ENCODE assay signal across 8 cellular contexts in the genomic region with DNA sequence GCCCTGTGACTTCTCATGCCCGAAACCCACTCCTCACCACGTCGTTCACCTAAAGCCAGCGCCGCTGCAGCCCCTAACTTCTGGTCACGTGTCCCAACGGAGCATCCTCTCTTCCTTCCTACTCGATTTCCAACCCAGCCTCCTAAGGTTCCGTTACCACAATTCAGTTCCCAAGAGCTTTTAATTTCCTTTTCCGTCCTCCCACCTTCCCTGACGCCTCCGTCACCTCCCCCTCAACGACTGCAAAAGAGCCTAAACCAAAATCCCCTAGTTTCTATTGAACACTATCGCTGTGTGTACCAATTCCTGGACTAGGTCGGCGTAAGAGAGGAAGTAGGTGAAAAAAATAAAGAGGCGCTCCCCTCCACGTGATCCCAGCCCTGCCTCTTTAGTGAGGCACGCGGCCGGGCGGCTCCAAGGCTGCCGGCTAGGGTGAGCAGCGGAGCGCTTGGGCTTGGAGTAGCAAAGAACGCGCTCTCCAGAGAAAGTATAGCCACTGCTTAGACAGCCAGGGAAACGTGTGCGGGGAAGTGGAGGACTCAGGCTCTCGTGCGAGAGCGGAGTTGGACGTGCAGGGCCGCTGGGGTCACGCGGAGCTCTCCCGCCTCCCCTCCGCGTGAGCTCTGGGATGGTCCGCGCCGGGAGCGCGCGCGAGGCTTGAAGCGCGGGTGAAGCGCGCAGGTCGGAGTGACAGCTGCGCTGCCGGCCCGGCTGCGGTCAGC. TPM values are rescaled to one million over a fixed set of nuclear protein-coding genes. Genes with fewer than 3 reads are reported as not detected.
A peak's percentile ranks its signal among the peaks of the same experiment; 100 is the strongest.
DNase-seq lines count a peak whose midpoint lies in the region; ATAC-seq and TF ChIP-seq lines count a peak whose summit lies in the region.

A gene (plus strand): TSS at position 685 of the 722 bp plus-strand sequence.
A gene (minus strand): TSS at position 82 of the 722 bp plus-strand sequence. CDS start 1,189 bp downstream, outside the sequence.

- peak within 1 kb of the TSS; percentile 93 for H3K4me3 ChIP-seq in HFF-Myc (replicated peaks; ENCODE audit: low read depth, low read length)
- H3K4me3 ChIP-seq in gastroesophageal sphincter, result peak within 1 kb of the TSS; percentile 72 to 88
- peak within 1 kb of the TSS; percentile 72 to 85 for H3K4me3 ChIP-seq in neuronal stem cell (ENCODE audit: low read length in 2 of 2)

- intact Hi-C loops in activated naive CD4-positive, alpha-beta T cell treated with anti-CD3 and anti-CD28 coated beads for 36 hours (cut with micrococcal nuclease), result loop anchor here (1.0 to 10.0 kb wide), 9 partner anchors 10 to 739 kb away; a partner anchor contains a TSS

- no peak within 1 kb of the TSS for H2BK12ac ChIP-seq in neuronal stem cell (ENCODE audit: low read length)

- H3K27me3 Mint-ChIP-seq in activated naive CD4-positive, alpha-beta T cell treated with anti-CD3 and anti-CD28 coated beads for 36 hours (ENCODE audit: low read depth), result no peaks in the 10 kb centered on the region

- H3K9me3 ChIP-seq in gastroesophageal sphincter (no peaks in the 10 kb centered on the region), neuronal stem cell (replicated peaks in 1 of 2; ENCODE audit: control insufficient read depth in 2 of 2, insufficient read depth in 1 of 2, low read depth in 1 of 2, low read length in 2 of 2) (no peaks in the 10 kb centered on the region)

- H3K4me1 ChIP-seq in gastroesophageal sphincter (peaks cover 0 to 42% (median 17%) of the 10 kb centered on the region in 3 donors), neuronal stem cell (ENCODE audit: control insufficient read depth in 2 of 2, insufficient read depth in 1 of 2, low read depth in 1 of 2, low read length in 2 of 2) (peaks cover 4 to 10% of the 10 kb centered on the region in 2 donors)

- H3K23ac ChIP-seq in neuronal stem cell (ENCODE audit: low read depth, low read length, poor library complexity), result peak within 1 kb of the TSS; percentile 0

- no peak for TF ChIP-seq EP300 in gastroesophageal sphincter (IDR thresholded peaks at IDR 0.05)

- H3K18ac ChIP-seq in neuronal stem cell (ENCODE audit: low read length), result peak within 1 kb of the TSS; percentile 80

- H3K36me3 ChIP-seq in gastroesophageal sphincter, result peaks cover 0 to 28% of the 10 kb centered on the region in 2 donors
- peaks cover 0 to 31% of the 10 kb centered on the region in 2 donors for H3K36me3 ChIP-seq in neuronal stem cell (replicated peaks in 1 of 2; ENCODE audit: control insufficient read depth in 2 of 2, insufficient read depth in 2 of 2, low read length in 2 of 2)

- peak within 1 kb of the TSS; percentile 94 for H3K9ac ChIP-seq in neuronal stem cell (ENCODE audit: low read depth, low read length, poor library complexity)

- peak within 1 kb of the TSS; percentile 89 to 99 (median 96) for H3K27ac ChIP-seq in gastroesophageal sphincter
- H3K27ac ChIP-seq in neuronal stem cell (replicated peaks; ENCODE audit: low read length), result peak within 1 kb of the TSS; percentile 76
- peak within 1 kb of the TSS; percentile 96 for H3K27ac ChIP-seq in substantia nigra (ENCODE audit: low read depth, low read length, poor library complexity, severe bottlenecking)

- peaks cover 21% of the 10 kb centered on the region for H3K36me3 Mint-ChIP-seq in activated naive CD4-positive, alpha-beta T cell treated with anti-CD3 and anti-CD28 coated beads for 36 hours (ENCODE audit: low read depth)

- peaks cover 41% of the 10 kb centered on the region for H3K4me1 Mint-ChIP-seq in activated naive CD4-positive, alpha-beta T cell treated with anti-CD3 and anti-CD28 coated beads for 36 hours (ENCODE audit: low read depth)

- H2AK5ac ChIP-seq in neuronal stem cell (ENCODE audit: low read depth, low read length), result no peak within 1 kb of the TSS

- no peak within 1 kb of the TSS for H4K8ac ChIP-seq in neuronal stem cell (ENCODE audit: low read depth, low read length)

- H3K27ac Mint-ChIP-seq in activated naive CD4-positive, alpha-beta T cell treated with anti-CD3 and anti-CD28 coated beads for 36 hours, result peak within 1 kb of the TSS; percentile 97

- no peaks in the 10 kb centered on the region for H3K79me1 ChIP-seq in neuronal stem cell (ENCODE audit: low read depth, low read length)

- peak within 1 kb of the TSS; percentile 99 for H3K4me3 Mint-ChIP-seq in activated naive CD4-positive, alpha-beta T cell treated with anti-CD3 and anti-CD28 coated beads for 36 hours

- DNase-seq in GM04504 (ENCODE audit: low read depth), result peak; percentile 76
- DNase-seq in HFF-Myc (ENCODE audit: extremely low read depth, low read depth), result peak; percentile 66
- peak; percentile 83 for DNase-seq in MV-4-11 (lab: John Stamatoyannopoulos, UW)
- peak; percentile 92 for DNase-seq in SK-N-DZ (ENCODE audit: low spot score)
- peak; percentile 88 for DNase-seq in activated naive CD4-positive, alpha-beta T cell treated with anti-CD3 and anti-CD28 coated beads for 36 hours
- DNase-seq in neuronal stem cell (ENCODE audit: low spot score), result peak; percentile 91
- peak; percentile 44 to 97 (median 84) for DNase-seq in substantia nigra (lab: John Stamatoyannopoulos, UW)

- H3K4me2 ChIP-seq in neuronal stem cell (ENCODE audit: insufficient read depth, low read length, poor library complexity, severe bottlenecking), result peak within 1 kb of the TSS; percentile 86

- 0 to 1% methylated on average over 9 to 24 of the region's 55 CpGs for WGBS in gastroesophageal sphincter (ENCODE audit: low coverage in 1 of 2), 2 donors
- WGBS in neuronal stem cell (ENCODE audit: extremely low coverage in 2 of 2, insufficient read length in 2 of 2, insufficient replicate concordance in 1 of 2), 2 donors, result no CpG with 5 or more reads among the region's 55 CpGs

- peak within 1 kb of the TSS; percentile 31 for H2BK5ac ChIP-seq in neuronal stem cell (ENCODE audit: low read length)

- no peak within 1 kb of the TSS for H3K14ac ChIP-seq in neuronal stem cell (ENCODE audit: low read length)

- H3K9me3 Mint-ChIP-seq in activated naive CD4-positive, alpha-beta T cell treated with anti-CD3 and anti-CD28 coated beads for 36 hours, result no peaks in the 10 kb centered on the region

- no peak within 1 kb of the TSS for H3K4ac ChIP-seq in neuronal stem cell (ENCODE audit: low read length)

- no peak for TF ChIP-seq CTCF in HFF-Myc (IDR thresholded peaks at IDR 0.05; ENCODE audit: low read depth, low read length, missing control alignments)
- peak in 1 of 4 experiments; percentile 1 for TF ChIP-seq CTCF in gastroesophageal sphincter (IDR thresholded peaks at IDR 0.05)

- H3K27me3 ChIP-seq in gastroesophageal sphincter (no peaks in the 10 kb centered on the region), neuronal stem cell (ENCODE audit: control insufficient read depth in 3 of 3, insufficient read depth in 3 of 3, low read depth in 1 of 3, low read length in 3 of 3) (no peaks in the 10 kb centered on the region)

- peak; percentile 98 for ATAC-seq in gastroesophageal sphincter

- TF ChIP-seq POLR2A in gastroesophageal sphincter (IDR thresholded peaks at IDR 0.05), result peak in 1 of 2 donors; percentile 4

- H2BK120ac ChIP-seq in neuronal stem cell (ENCODE audit: low read depth, low read length), result no peak within 1 kb of the TSS

- H4K91ac ChIP-seq in neuronal stem cell (ENCODE audit: low read depth, low read length, poor library complexity), result no peak within 1 kb of the TSS

- peak within 1 kb of the TSS; percentile 95 for H2AFZ ChIP-seq in neuronal stem cell (ENCODE audit: low read length)

- H2BK15ac ChIP-seq in neuronal stem cell (ENCODE audit: low read length), result no peak within 1 kb of the TSS

- CTCF ChIA-PET in activated naive CD4-positive, alpha-beta T cell treated with anti-CD3 and anti-CD28 coated beads for 36 hours (lab: Charles Lee), result interaction anchor here (0.5 to 1.7 kb wide), 3 partner anchors 37 to 387 kb away, joined by 3 to 4 read pairs (median 4); no protein-coding TSS in a partner anchor

RNA-seq across cellular contexts. Expression of the first gene that starts in this region (rescaled TPM):
- polyA plus RNA-seq in SK-N-DZ (2014; cell fraction: cytosol; rRNA removed), result 3.1 and 3.6 TPM in 2 replicates
- polyA plus RNA-seq in SK-N-DZ (2014; cell fraction: nucleus; rRNA removed), result 3.1 and 5.7 TPM in 2 replicates
- total RNA-seq in activated naive CD4-positive, alpha-beta T cell treated with anti-CD3 and anti-CD28 coated beads for 36 hours, result 10 to 100 TPM; 24.9 to 26.5 TPM
- total RNA-seq in gastroesophageal sphincter, result 1 to 10 TPM; 2.9 to 8.3 (median 4.9) TPM
- polyA plus RNA-seq in neuronal stem cell (2013, experiment 1 of 2), result 12.4 TPM
- polyA plus RNA-seq in neuronal stem cell (2013, experiment 2 of 2), result 12.7 TPM

RNA-seq across cellular contexts. Expression of the second gene that starts in this region (rescaled TPM):
- polyA plus RNA-seq in SK-N-DZ (2014; cell fraction: cytosol; rRNA removed), result 18.4 and 22.4 TPM in 2 replicates
- 71.1 and 90.6 TPM in 2 replicates for polyA plus RNA-seq in SK-N-DZ (2014; cell fraction: nucleus; rRNA removed)
- 10 to 100 TPM; 41.0 to 46.2 TPM for total RNA-seq in activated naive CD4-positive, alpha-beta T cell treated with anti-CD3 and anti-CD28 coated beads for 36 hours
- 10 to 100 TPM; 15.6 to 42.2 (median 24.4) TPM for total RNA-seq in gastroesophageal sphincter
- 26.8 TPM for polyA plus RNA-seq in neuronal stem cell (2013, experiment 1 of 2)
- polyA plus RNA-seq in neuronal stem cell (2013, experiment 2 of 2), result 29.3 TPM

Comparison
In these comparisons a context has a peak if more than half of its experiments do, and no peak if none do; other contexts are left out.
1. Peak in every context shown above with its lines: DNase-seq, ATAC-seq, H3K4me3 ChIP-seq and H3K27ac ChIP-seq.